In the genomic region with DNA sequence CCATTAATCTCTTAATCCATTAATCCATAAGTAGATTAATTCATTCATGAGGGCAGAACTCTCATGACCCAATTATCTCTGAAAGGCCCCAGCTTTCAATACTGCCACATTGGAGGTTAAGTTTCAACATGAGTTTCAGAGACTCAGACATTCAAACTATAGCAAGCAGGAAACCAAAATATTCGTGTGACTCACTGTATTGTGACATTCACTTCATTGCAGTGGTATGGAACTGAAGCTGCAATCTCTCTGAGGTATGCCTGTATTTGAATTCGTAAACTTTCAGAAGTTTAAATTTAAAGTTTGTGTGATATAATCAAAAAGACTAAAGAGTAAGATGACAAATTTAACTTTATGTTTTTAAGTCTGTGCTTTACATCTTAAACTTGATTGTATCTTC, we compare ENCODE assay signal across 22 cellular contexts. TPM values are rescaled to one million over a fixed set of nuclear protein-coding genes. Genes with fewer than 3 reads are reported as not detected.
DNase-seq lines count a peak whose midpoint lies in the region; TF ChIP-seq lines count a peak whose summit lies in the region.
"Had no signal": no experiment of that assay in that cellular context is flagged by ENCODE, and none has a peak within 500 bp of the region (broad histone marks: within the 10 kb centered on the region; RNA-seq: fewer than 3 reads in every experiment).

No MANE protein-coding gene starts in this region.

- H3K4me2 ChIP-seq in GM23248 (ENCODE audit: unreplicated experiment) (no peak overlapping the region), trophoblast cell (ENCODE audit: low read length) (no peak overlapping the region)

- H2AFZ ChIP-seq in GM23248: no peak overlapping the region
- no peak overlapping the region for H2AFZ ChIP-seq in trophoblast cell (ENCODE audit: insufficient read depth, low read length, poor library complexity)

- H3F3A ChIP-seq in GM23248 (ENCODE audit: insufficient read depth): no peaks in the 10 kb centered on the region

- H3K4me3 ChIP-seq in GM23248: no peak overlapping the region
- no peak overlapping the region for H3K4me3 ChIP-seq in NB4 (ENCODE audit: low read depth, low read length)
- H3K4me3 ChIP-seq in brain microvascular endothelial cell (ENCODE audit: low read depth, low read length): no peak overlapping the region
- H3K4me3 ChIP-seq in trophoblast cell (ENCODE audit: low read depth, low read length): no peak overlapping the region
- H3K4me3 ChIP-seq: suprapubic skin had no signal

- H4K12ac ChIP-seq in trophoblast cell (ENCODE audit: low read depth, low read length): no peak overlapping the region

- no peak overlapping the region for H2BK120ac ChIP-seq in trophoblast cell (ENCODE audit: insufficient read depth, low read length, poor library complexity)

- H3K9ac ChIP-seq in GM23248 (no peak overlapping the region), trophoblast cell (ENCODE audit: low read length) (no peak overlapping the region)

- no peaks in the 10 kb centered on the region for H3K9me2 ChIP-seq in GM23248 (ENCODE audit: insufficient read depth)

- peak; percentile 48 for DNase-seq in GM23248
- DNase-seq in NB4 (ENCODE audit: low read depth): peak; percentile 30
- DNase-seq in brain microvascular endothelial cell: peak; percentile 50
- peak; percentile 48 to 88 for DNase-seq in trophoblast cell
- no peak for DNase-seq in NCI-H146 treated with DMSO at 0.1 percent for 48 hours (lab: John Stamatoyannopoulos, UW; ENCODE audit: unreplicated experiment)
- DNase-seq in NCI-H1105 treated with DMSO at 0.1 percent for 48 hours (lab: John Stamatoyannopoulos, UW): no peak
- no peak for DNase-seq in amniotic stem cell (lab: John Stamatoyannopoulos, UW)
- DNase-seq: activated CD4-positive, alpha-beta T cell treated with anti-CD3 and anti-CD28 coated beads, Interleukin-2, amount 50 U/mL, for 48 hours; activated effector memory CD4-positive, alpha-beta T cell treated with anti-CD3 and anti-CD28 coated beads, Interleukin-2, amount 50 U/mL, for 16 hours; activated naive CD8-positive, alpha-beta T cell treated with anti-CD3 and anti-CD28 coated beads, Interleukin-2, amount 50 U/mL, for 24 hours; CD4-positive, CD25-positive, alpha-beta regulatory T cell; DMS53; MM.1S; naive thymus-derived CD4-positive, alpha-beta T cell; NCI-H1930; NCI-H226 had no signal

- no peak overlapping the region for H3K23ac ChIP-seq in trophoblast cell (ENCODE audit: low read length)

- H3K27ac ChIP-seq in GM23248: no peak overlapping the region
- no peak overlapping the region for H3K27ac ChIP-seq in brain microvascular endothelial cell
- H3K27ac ChIP-seq in trophoblast cell (ENCODE audit: low read depth, low read length): no peak overlapping the region
- H3K27ac ChIP-seq: suprapubic skin had no signal

- no peaks in the 10 kb centered on the region for H3K27me3 ChIP-seq in GM23248 (replicated peaks; ENCODE audit: insufficient read depth)
- no peaks in the 10 kb centered on the region for H3K27me3 ChIP-seq in brain microvascular endothelial cell (replicated peaks)
- no peaks in the 10 kb centered on the region for H3K27me3 ChIP-seq in trophoblast cell (ENCODE audit: insufficient read depth, low read length)
- H3K27me3 ChIP-seq: suprapubic skin had no signal

- in situ Hi-C loops in GM23248 (cut with MboI): no loop called here
- in situ Hi-C loops in brain microvascular endothelial cell (cut with HindIII; ENCODE audit: low pct_ligation_motif_present, low sequenced_read_pairs): no loop called here

- H4K20me1 ChIP-seq in GM23248 (ENCODE audit: insufficient read depth): no peaks in the 10 kb centered on the region

- H4K91ac ChIP-seq in trophoblast cell (ENCODE audit: low read depth, low read length): no peak overlapping the region

- no peak overlapping the region for H2AK5ac ChIP-seq in trophoblast cell (ENCODE audit: low read length)

- no peak for TF ChIP-seq POLR2A in NB4 (IDR thresholded peaks at IDR 0.05; ENCODE audit: extremely low read depth, insufficient read length)

- H3K4me1 ChIP-seq in GM23248 (ENCODE audit: insufficient read depth) (no peaks in the 10 kb centered on the region), trophoblast cell (ENCODE audit: control insufficient read depth in 1 of 2, insufficient read depth in 2 of 2, low read length in 2 of 2) (no peaks in the 10 kb centered on the region)
- H3K4me1 ChIP-seq: suprapubic skin had no signal

- no peak overlapping the region for H3K14ac ChIP-seq in trophoblast cell (ENCODE audit: low read length)

- H3K79me2 ChIP-seq in GM23248 (ENCODE audit: insufficient read depth) (no peaks in the 10 kb centered on the region), trophoblast cell (ENCODE audit: control insufficient read depth, insufficient read depth, low read length, poor library complexity) (no peaks in the 10 kb centered on the region)

- WGBS in GM23248 (ENCODE audit: low coverage in 1 of 2, low lambda C conversion rate in 2 of 2, missing lambda C conversion rate in 2 of 2), 2 experiments: 33 to 35% methylated on average over 2 of the region's 2 CpGs
- WGBS in trophoblast cell (ENCODE audit: extremely low coverage, insufficient coverage, insufficient read length): no CpG with 5 or more reads among the region's 2 CpGs

- H3K79me1 ChIP-seq in trophoblast cell (ENCODE audit: low read length): no peaks in the 10 kb centered on the region

- H4K8ac ChIP-seq in trophoblast cell (ENCODE audit: low read depth, low read length): no peak overlapping the region

- no peaks in the 10 kb centered on the region for H3K9me3 ChIP-seq in GM23248 (ENCODE audit: low read depth)
- H3K9me3 ChIP-seq in trophoblast cell (ENCODE audit: insufficient read depth, low read depth, low read length): no peaks in the 10 kb centered on the region
- H3K9me3 ChIP-seq: suprapubic skin had no signal

- TF ChIP-seq CTCF in NB4 (IDR thresholded peaks at IDR 0.05; ENCODE audit: low read depth, low read length) (no peak), brain microvascular endothelial cell (IDR thresholded peaks at IDR 0.05; ENCODE audit: low read depth, low read length, missing control alignments) (no peak)

- no peak overlapping the region for H3K4ac ChIP-seq in trophoblast cell (ENCODE audit: low read depth, low read length)

- H3K36me3 ChIP-seq in GM23248 (ENCODE audit: low read depth) (no peaks in the 10 kb centered on the region), brain microvascular endothelial cell (replicated peaks) (no peaks in the 10 kb centered on the region), trophoblast cell (ENCODE audit: control insufficient read depth in 1 of 2, insufficient read depth in 2 of 2, low read length in 2 of 2) (no peaks in the 10 kb centered on the region)
- H3K36me3 ChIP-seq: suprapubic skin had no signal

- H3K18ac ChIP-seq in trophoblast cell (ENCODE audit: low read length): no peak overlapping the region

- H2BK12ac ChIP-seq in trophoblast cell (ENCODE audit: low read length): no peak overlapping the region

- no peak overlapping the region for H2BK5ac ChIP-seq in trophoblast cell (ENCODE audit: low read depth, low read length, poor library complexity)

RNA-seq across cellular contexts. Expression of a gene that starts 2.9 kb away (rescaled TPM):
- not detected in 2 replicates for total RNA-seq in GM23248 (2014; rRNA removed; shearing (Covaris generic))
- polyA plus RNA-seq in GM23248 (2016; fragmentation: Nextera tagmentation; extraction: Ambion mirVana): not detected in 2 replicates
- not detected in 2 replicates for polyA plus RNA-seq in trophoblast cell (2013)
- total RNA-seq: CD4-positive, CD25-positive, alpha-beta regulatory T cell; mesenteric fat pad; naive thymus-derived CD4-positive, alpha-beta T cell; osteoblast; sciatic nerve; SK-MEL-5; suprapubic skin had no signal
- polyA plus RNA-seq: CD4-positive, CD25-positive, alpha-beta regulatory T cell; esophagus; naive thymus-derived CD4-positive, alpha-beta T cell had no signal

RNA-seq across cellular contexts. Expression of a gene that starts 16.0 kb away (rescaled TPM):
- not detected in 2 replicates for total RNA-seq in GM23248 (2014; rRNA removed; shearing (Covaris generic))
- polyA plus RNA-seq in GM23248 (2016; fragmentation: Nextera tagmentation; extraction: Ambion mirVana): not detected in 2 replicates
- polyA plus RNA-seq in trophoblast cell (2013): not detected in 2 replicates
- total RNA-seq: CD4-positive, CD25-positive, alpha-beta regulatory T cell; mesenteric fat pad; naive thymus-derived CD4-positive, alpha-beta T cell; osteoblast; sciatic nerve; SK-MEL-5; suprapubic skin had no signal
- polyA plus RNA-seq: CD4-positive, CD25-positive, alpha-beta regulatory T cell; esophagus; naive thymus-derived CD4-positive, alpha-beta T cell had no signal

RNA-seq across cellular contexts. Expression of a gene that starts 26.0 kb away (rescaled TPM):
- not detected in 2 replicates for total RNA-seq in GM23248 (2014; rRNA removed; shearing (Covaris generic))
- polyA plus RNA-seq in GM23248 (2016; fragmentation: Nextera tagmentation; extraction: Ambion mirVana): not detected in 2 replicates
- polyA plus RNA-seq in trophoblast cell (2013): not detected in 2 replicates
- total RNA-seq: CD4-positive, CD25-positive, alpha-beta regulatory T cell; mesenteric fat pad; naive thymus-derived CD4-positive, alpha-beta T cell; osteoblast; sciatic nerve; SK-MEL-5; suprapubic skin had no signal
- polyA plus RNA-seq: CD4-positive, CD25-positive, alpha-beta regulatory T cell; esophagus; naive thymus-derived CD4-positive, alpha-beta T cell had no signal

RNA-seq across cellular contexts. Expression of a gene that starts 48.7 kb away (rescaled TPM):
- not detected in 2 replicates for total RNA-seq in GM23248 (2014; rRNA removed; shearing (Covaris generic))
- polyA plus RNA-seq in GM23248 (2016; fragmentation: Nextera tagmentation; extraction: Ambion mirVana): not detected in 2 replicates
- not detected in 2 replicates for polyA plus RNA-seq in trophoblast cell (2013)
- total RNA-seq: CD4-positive, CD25-positive, alpha-beta regulatory T cell; mesenteric fat pad; naive thymus-derived CD4-positive, alpha-beta T cell; osteoblast; sciatic nerve; SK-MEL-5; suprapubic skin had no signal
- polyA plus RNA-seq: CD4-positive, CD25-positive, alpha-beta regulatory T cell; esophagus; naive thymus-derived CD4-positive, alpha-beta T cell had no signal

Comparison
In these comparisons a context has a peak if more than half of its experiments do, and no peak if none do; other contexts are left out.
1. DNase-seq: peak in GM23248 (single experiment), NB4 (single experiment), brain microvascular endothelial cell (single experiment) and trophoblast cell (2 of 2); none in NCI-H146 treated with DMSO at 0.1 percent for 48 hours (single experiment), NCI-H1105 treated with DMSO at 0.1 percent for 48 hours (single experiment) and amniotic stem cell (single experiment).